In genomic region chr19:4971424-4971793, GRCh38 we compare ENCODE assay signal across 8 cellular contexts. TPM values are rescaled to one million over a fixed set of nuclear protein-coding genes. Genes with fewer than 3 reads are reported as not detected.
A peak's percentile ranks its signal among the peaks of the same experiment; 100 is the strongest.
DNase-seq lines count a peak whose midpoint lies in the region; ATAC-seq and TF ChIP-seq lines count a peak whose summit lies in the region.

No MANE protein-coding gene starts in this region.

- peak overlapping the region; percentile 87 for H3K27ac ChIP-seq in C4-2B

- POLR2A ChIA-PET in activated CD4-positive, alpha-beta memory T cell treated with anti-CD3 and anti-CD28 coated beads, Interleukin-2, amount 10 ng/mL, durations not matched to agents 7 days and 5 days (lab: Charles Lee): interaction anchor here (1.1 to 5.7 kb wide), 2 partner anchors 19 to 57 kb away, joined by 3 to 65 read pairs; no protein-coding TSS in a partner anchor

- TF ChIP-seq CTCF in C4-2B (conservative IDR thresholded peaks at IDR 0.05): no peak
- no peak for TF ChIP-seq CTCF in fibroblast of villous mesenchyme (IDR thresholded peaks at IDR 0.05; ENCODE audit: insufficient read depth, low read depth, low read length)
- TF ChIP-seq CTCF in retinal pigment epithelial cell (conservative IDR thresholded peaks at IDR 0.05; ENCODE audit: low read depth, low read length): no peak

- peaks cover 10% of the 10 kb centered on the region for H3K36me3 Mint-ChIP-seq in activated CD4-positive, alpha-beta memory T cell treated with anti-CD3 and anti-CD28 coated beads, Interleukin-2, amount 10 ng/mL, durations not matched to agents 7 days and 5 days (ENCODE audit: low read depth)

- H3K27ac Mint-ChIP-seq in activated CD4-positive, alpha-beta memory T cell treated with anti-CD3 and anti-CD28 coated beads, Interleukin-2, amount 10 ng/mL, durations not matched to agents 7 days and 5 days: peak overlapping the region; percentile 36

- CTCF ChIA-PET in activated CD4-positive, alpha-beta memory T cell treated with anti-CD3 and anti-CD28 coated beads, Interleukin-2, amount 10 ng/mL, durations not matched to agents 7 days and 5 days (lab: Charles Lee): interaction anchor here (0.9 to 2.0 kb wide), 2 partner anchors 60 to 62 kb away, joined by 3 to 9 read pairs; no protein-coding TSS in a partner anchor

- H3K27me3 Mint-ChIP-seq in activated CD4-positive, alpha-beta memory T cell treated with anti-CD3 and anti-CD28 coated beads, Interleukin-2, amount 10 ng/mL, durations not matched to agents 7 days and 5 days: no peaks in the 10 kb centered on the region

- H3K4me3 Mint-ChIP-seq in activated CD4-positive, alpha-beta memory T cell treated with anti-CD3 and anti-CD28 coated beads, Interleukin-2, amount 10 ng/mL, durations not matched to agents 7 days and 5 days: peak overlapping the region; percentile 86

- DNase-seq in HT-29 (ENCODE audit: low spot score): peak; percentile 37
- DNase-seq in activated CD4-positive, alpha-beta memory T cell treated with anti-CD3 and anti-CD28 coated beads, Interleukin-2, amount 10 ng/mL, durations not matched to agents 7 days and 5 days: peak; percentile 53
- DNase-seq in fibroblast of villous mesenchyme (ENCODE audit: low read depth): peak; percentile 36
- DNase-seq in retinal pigment epithelial cell (ENCODE audit: low read depth): no peak
- no peak for DNase-seq in ecto neural progenitor cell (ENCODE audit: low spot score)
- DNase-seq in NOMO-1 (lab: John Stamatoyannopoulos, UW; ENCODE audit: unreplicated experiment in 2 of 2): no peak

- peak overlapping the region; percentile 79 for H3K4me3 ChIP-seq in fibroblast of villous mesenchyme (ENCODE audit: low read depth, low read length)
- peak overlapping the region; percentile 80 for H3K4me3 ChIP-seq in retinal pigment epithelial cell (ENCODE audit: low read length)

- peaks cover 37% of the 10 kb centered on the region for H3K4me1 Mint-ChIP-seq in activated CD4-positive, alpha-beta memory T cell treated with anti-CD3 and anti-CD28 coated beads, Interleukin-2, amount 10 ng/mL, durations not matched to agents 7 days and 5 days

- no peak for ATAC-seq in GM18517 (IDR thresholded peaks at IDR 0.05; ENCODE audit: unreplicated experiment)

- no peaks in the 10 kb centered on the region for H3K9me3 Mint-ChIP-seq in activated CD4-positive, alpha-beta memory T cell treated with anti-CD3 and anti-CD28 coated beads, Interleukin-2, amount 10 ng/mL, durations not matched to agents 7 days and 5 days

RNA-seq across cellular contexts. Expression of gene KDM4B, which starts 2.5 kb away (rescaled TPM):
- 7.2 and 7.8 TPM in 2 replicates for total RNA-seq in HT-29 (2014; rRNA removed; shearing (Covaris generic))
- 10 to 100 TPM; 46.3 to 50.9 TPM for total RNA-seq in activated CD4-positive, alpha-beta memory T cell treated with anti-CD3 and anti-CD28 coated beads, Interleukin-2, amount 10 ng/mL, durations not matched to agents 7 days and 5 days
- total RNA-seq in fibroblast of villous mesenchyme: 17.7 TPM in 2 replicates

Comparison
In these comparisons a context has a peak if more than half of its experiments do, and no peak if none do; other contexts are left out.
1. DNase-seq: peak in HT-29 (single experiment), activated CD4-positive, alpha-beta memory T cell treated with anti-CD3 and anti-CD28 coated beads, Interleukin-2, amount 10 ng/mL, durations not matched to agents 7 days and 5 days (single experiment) and fibroblast of villous mesenchyme (single experiment); none in retinal pigment epithelial cell (single experiment), ecto neural progenitor cell (single experiment) and NOMO-1 (0 of 2).